Comparison of ENCODE assay signal across 15 cellular contexts in genomic region chr5:112165897-112166737, GRCh38.
A peak's percentile ranks its signal among the peaks of the same experiment; 100 is the strongest.
DNase-seq lines count a peak whose midpoint lies in the region; ATAC-seq and TF ChIP-seq lines count a peak whose summit lies in the region.
"Had no signal": no experiment of that assay in that cellular context is flagged by ENCODE, and none has a peak within 500 bp of the region (broad histone marks: within the 10 kb centered on the region; RNA-seq: fewer than 3 reads in every experiment).

No MANE protein-coding gene starts in this region.

- no peak overlapping the region for H4K8ac ChIP-seq in trophoblast cell (ENCODE audit: low read depth, low read length)

- no TSS peak for BruUV-seq in Panc1 (replicated peaks; lab: Mats Ljungman, UMichigan)

- no peak overlapping the region for H2BK5ac ChIP-seq in trophoblast cell (ENCODE audit: low read depth, low read length, poor library complexity)

- WGBS in trophoblast cell (ENCODE audit: extremely low coverage, insufficient coverage, insufficient read length): no CpG with 5 or more reads among the region's 3 CpGs

- TF ChIP-seq CTCF in Panc1 (IDR thresholded peaks at IDR 0.05) (no peak), glutamatergic neuron (IDR thresholded peaks at IDR 0.05; ENCODE audit: partially characterized antibody, unreplicated experiment) (no peak)

- H3K27ac ChIP-seq in Panc1 (ENCODE audit: low read length) (peak overlapping the region; percentile 60; the same call in 1 of the 2 replicates), trophoblast cell (ENCODE audit: low read depth, low read length) (peak overlapping the region; percentile 69)

- H3K27me3 Mint-ChIP-seq in activated CD4-positive, alpha-beta T cell treated with anti-CD3 and anti-CD28 coated beads for 36 hours: no peaks in the 10 kb centered on the region
- H3K27me3 Mint-ChIP-seq in glutamatergic neuron (ENCODE audit: unreplicated experiment): peaks cover 1% of the 10 kb centered on the region
- H3K27me3 Mint-ChIP-seq: activated naive CD8-positive, alpha-beta T cell treated with anti-CD3 and anti-CD28 coated beads, Interleukin-2, amount 10 ng/mL, durations not matched to agents 7 days and 5 days; naive thymus-derived CD4-positive, alpha-beta T cell had no signal

- no peak overlapping the region for H2AK5ac ChIP-seq in trophoblast cell (ENCODE audit: low read length)

- no peaks in the 10 kb centered on the region for H3K9me3 Mint-ChIP-seq in activated CD4-positive, alpha-beta T cell treated with anti-CD3 and anti-CD28 coated beads for 36 hours (ENCODE audit: low read depth)
- H3K9me3 Mint-ChIP-seq in glutamatergic neuron (ENCODE audit: unreplicated experiment): peaks cover 8% of the 10 kb centered on the region
- H3K9me3 Mint-ChIP-seq: activated naive CD8-positive, alpha-beta T cell treated with anti-CD3 and anti-CD28 coated beads, Interleukin-2, amount 10 ng/mL, durations not matched to agents 7 days and 5 days; naive thymus-derived CD4-positive, alpha-beta T cell had no signal

- H3K79me1 ChIP-seq in trophoblast cell (ENCODE audit: low read length): peaks cover 4% of the 10 kb centered on the region

- no peak overlapping the region for H2AFZ ChIP-seq in trophoblast cell (ENCODE audit: insufficient read depth, low read length, poor library complexity)

- H2BK120ac ChIP-seq in trophoblast cell (ENCODE audit: insufficient read depth, low read length, poor library complexity): no peak overlapping the region

- H3K18ac ChIP-seq in trophoblast cell (ENCODE audit: low read length): no peak overlapping the region

- no peak overlapping the region for H3K14ac ChIP-seq in trophoblast cell (ENCODE audit: low read length)

- intact Hi-C loops in activated CD4-positive, alpha-beta T cell treated with anti-CD3 and anti-CD28 coated beads for 36 hours (cut with DNase I, micrococcal nuclease): loop anchor here in 1 of 2 experiments (10.0 kb wide), 4 partner anchors 569 to 1349 kb away; partner anchors contain the start of genes APC, SRP19 and YTHDC2
- intact Hi-C loops in Panc1 (cut with micrococcal nuclease; ENCODE audit: unreplicated experiment): no loop called here

- H3K4ac ChIP-seq in trophoblast cell (ENCODE audit: low read depth, low read length): no peak overlapping the region

- H3K4me1 ChIP-seq in Panc1 (ENCODE audit: control insufficient read depth, insufficient read depth, low read length) (peaks cover 27% of the 10 kb centered on the region), trophoblast cell (ENCODE audit: control insufficient read depth in 1 of 2, insufficient read depth in 2 of 2, low read length in 2 of 2) (peaks cover 3 to 6% of the 10 kb centered on the region in 2 experiments)

- H3K9me3 ChIP-seq in Panc1 (ENCODE audit: control insufficient read depth, insufficient read depth, low read depth, low read length): no peaks in the 10 kb centered on the region
- H3K9me3 ChIP-seq in trophoblast cell (ENCODE audit: insufficient read depth, low read depth, low read length): no peaks in the 10 kb centered on the region

- H3K27ac Mint-ChIP-seq in activated CD4-positive, alpha-beta T cell treated with anti-CD3 and anti-CD28 coated beads for 36 hours: peak overlapping the region; percentile 69
- peak overlapping the region; percentile 36 for H3K27ac Mint-ChIP-seq in glutamatergic neuron (ENCODE audit: unreplicated experiment)

- H3K23ac ChIP-seq in trophoblast cell (ENCODE audit: low read length): no peak overlapping the region

- no peak overlapping the region for H3K4me2 ChIP-seq in trophoblast cell (ENCODE audit: low read length)

- H3K4me3 Mint-ChIP-seq in activated CD4-positive, alpha-beta T cell treated with anti-CD3 and anti-CD28 coated beads for 36 hours: no peak overlapping the region
- no peak overlapping the region for H3K4me3 Mint-ChIP-seq in glutamatergic neuron (ENCODE audit: unreplicated experiment)
- H3K4me3 Mint-ChIP-seq: activated naive CD8-positive, alpha-beta T cell treated with anti-CD3 and anti-CD28 coated beads, Interleukin-2, amount 10 ng/mL, durations not matched to agents 7 days and 5 days; naive thymus-derived CD4-positive, alpha-beta T cell had no signal

- H4K12ac ChIP-seq in trophoblast cell (ENCODE audit: low read depth, low read length): no peak overlapping the region

- no peak overlapping the region for H2BK12ac ChIP-seq in trophoblast cell (ENCODE audit: low read length)

- CTCF ChIA-PET in activated CD4-positive, alpha-beta T cell treated with anti-CD3 and anti-CD28 coated beads for 36 hours (lab: Charles Lee): interaction anchor here (0.7 to 3.8 kb wide), 3 partner anchors 10 to 549 kb away, joined by 4 to 22 read pairs (median 5); no protein-coding TSS in a partner anchor
- CTCF ChIA-PET in Panc1 (lab: Charles Lee): no interaction called here

- H3K79me2 ChIP-seq in trophoblast cell (ENCODE audit: control insufficient read depth, insufficient read depth, low read length, poor library complexity): peaks cover 4% of the 10 kb centered on the region

- H3K36me3 Mint-ChIP-seq in activated CD4-positive, alpha-beta T cell treated with anti-CD3 and anti-CD28 coated beads for 36 hours (ENCODE audit: low read depth): peaks cover 56% of the 10 kb centered on the region
- no peaks in the 10 kb centered on the region for H3K36me3 Mint-ChIP-seq in glutamatergic neuron (ENCODE audit: unreplicated experiment)

- no peak overlapping the region for H3K9ac ChIP-seq in trophoblast cell (ENCODE audit: low read length)

- POLR2A ChIA-PET in activated CD4-positive, alpha-beta T cell treated with anti-CD3 and anti-CD28 coated beads for 36 hours (lab: Charles Lee): no interaction called here
- POLR2A ChIA-PET in Panc1 (lab: Charles Lee): no interaction called here

- peaks cover 20% of the 10 kb centered on the region for H3K4me1 Mint-ChIP-seq in activated CD4-positive, alpha-beta T cell treated with anti-CD3 and anti-CD28 coated beads for 36 hours
- peaks cover 7% of the 10 kb centered on the region for H3K4me1 Mint-ChIP-seq in glutamatergic neuron (ENCODE audit: low read depth, unreplicated experiment)

- no peak overlapping the region for H3K4me3 ChIP-seq in Panc1 (ENCODE audit: low read depth in 2 of 2, low read length in 2 of 2)
- H3K4me3 ChIP-seq in trophoblast cell (ENCODE audit: low read depth, low read length): no peak overlapping the region

- ATAC-seq in activated CD4-positive, alpha-beta T cell treated with anti-CD3 and anti-CD28 coated beads for 36 hours: no peak
- ATAC-seq in Panc1: peak; percentile 45
- ATAC-seq: naive thymus-derived CD4-positive, alpha-beta T cell had no signal

- H3K27me3 ChIP-seq in Panc1 (ENCODE audit: control insufficient read depth, insufficient read depth, low read length) (no peaks in the 10 kb centered on the region), trophoblast cell (ENCODE audit: insufficient read depth, low read length) (no peaks in the 10 kb centered on the region)

- no peak for DNase-seq in activated CD4-positive, alpha-beta T cell treated with anti-CD3 and anti-CD28 coated beads for 36 hours
- no peak for DNase-seq in activated CD4-positive, alpha-beta T cell treated with anti-CD3 and anti-CD28 coated beads, Interleukin-2, amount 50 U/mL, for 48 hours
- DNase-seq in Panc1 (ENCODE audit: low read depth, low spot score): no peak
- no peak for DNase-seq in glutamatergic neuron
- peak; percentile 7 to 58 for DNase-seq in trophoblast cell
- DNase-seq in HuH-7.5 (ENCODE audit: low spot score): no peak
- DNase-seq in pons (ENCODE audit: low spot score): no peak
- no peak for DNase-seq in activated CD4-positive, alpha-beta T cell treated with anti-CD3 and anti-CD28 coated beads, Interleukin-2, amount 50 U/mL, for 4 hours
- DNase-seq: activated naive CD8-positive, alpha-beta T cell treated with anti-CD3 and anti-CD28 coated beads, Interleukin-2, amount 10 ng/mL, durations not matched to agents 7 days and 5 days; effector CD4-positive, alpha-beta T cell; EL; hippocampal formation; KBM-7; naive thymus-derived CD4-positive, alpha-beta T cell; NCI-H2107 had no signal

- H3K36me3 ChIP-seq in Panc1 (ENCODE audit: control insufficient read depth, insufficient read depth, low read length) (peaks cover 30% of the 10 kb centered on the region), trophoblast cell (ENCODE audit: control insufficient read depth in 1 of 2, insufficient read depth in 2 of 2, low read length in 2 of 2) (peaks cover 3 to 14% of the 10 kb centered on the region in 2 experiments)

- in situ Hi-C loops in Panc1 (cut with HindIII; ENCODE audit: low pct_unique_long_range_greater_than_20kb, low sequenced_read_pairs): no loop called here

- peak overlapping the region; percentile 52 for H4K91ac ChIP-seq in trophoblast cell (ENCODE audit: low read depth, low read length)

Comparison
In these comparisons a context has a peak if more than half of its experiments do, and no peak if none do; other contexts are left out.
1. DNase-seq: peak in trophoblast cell (2 of 2); none in activated CD4-positive, alpha-beta T cell treated with anti-CD3 and anti-CD28 coated beads for 36 hours (single experiment), activated CD4-positive, alpha-beta T cell treated with anti-CD3 and anti-CD28 coated beads, Interleukin-2, amount 50 U/mL, for 48 hours (0 of 2), Panc1 (single experiment), glutamatergic neuron (single experiment), HuH-7.5 (single experiment), pons (single experiment) and activated CD4-positive, alpha-beta T cell treated with anti-CD3 and anti-CD28 coated beads, Interleukin-2, amount 50 U/mL, for 4 hours (0 of 2).